Comparison of ENCODE assay signal across 28 cellular contexts in the genomic region with DNA sequence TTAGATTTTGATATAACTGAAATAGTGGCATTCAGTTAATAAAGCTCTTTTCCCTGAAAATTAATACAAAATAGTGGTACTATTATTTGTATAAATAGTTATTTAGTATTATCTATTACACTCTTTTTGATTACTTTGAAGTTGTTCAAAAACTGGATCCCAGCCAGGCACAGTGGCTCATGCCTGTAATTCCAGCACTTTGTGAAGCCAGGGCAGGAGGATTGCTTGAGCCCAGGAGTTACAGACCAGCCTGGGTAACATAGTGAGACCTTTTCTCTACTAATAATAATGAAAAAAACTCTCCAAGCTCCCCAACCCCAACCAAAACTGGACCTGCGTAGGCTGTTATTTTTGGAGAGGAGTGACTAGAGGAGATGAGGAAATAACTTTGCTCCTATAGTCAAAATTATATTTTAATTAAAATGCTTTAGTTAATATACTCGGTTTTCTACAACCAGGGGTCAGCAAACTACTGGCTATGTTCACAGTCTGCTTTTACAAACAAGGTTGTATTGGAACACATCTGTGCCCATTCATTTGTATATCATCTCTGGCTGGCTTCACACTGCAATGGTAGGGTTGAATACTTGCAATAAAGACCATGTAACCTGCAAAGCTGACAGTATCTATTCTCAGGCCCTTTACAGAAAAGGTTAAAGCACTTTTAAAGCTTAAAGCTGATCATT. TPM values are rescaled to one million over a fixed set of nuclear protein-coding genes. Genes with fewer than 3 reads are reported as not detected.
DNase-seq lines count a peak whose midpoint lies in the region; ATAC-seq and TF ChIP-seq lines count a peak whose summit lies in the region.
"Had no signal": no experiment of that assay in that cellular context is flagged by ENCODE, and none has a peak within 500 bp of the region (broad histone marks: within the 10 kb centered on the region; RNA-seq: fewer than 3 reads in every experiment).

No MANE protein-coding gene starts in this region.

- peak overlapping the region; percentile 44 to 65 for H3K27ac ChIP-seq in prostate gland
- H3K27ac ChIP-seq: neural progenitor cell, SJCRH30, tibial nerve, WERI-Rb-1 had no signal

- no peaks in the 10 kb centered on the region for H3K36me3 ChIP-seq in prostate gland
- H3K36me3 ChIP-seq: neural progenitor cell, SJCRH30, tibial nerve, WERI-Rb-1 had no signal

- no peaks in the 10 kb centered on the region for H3K9me3 ChIP-seq in prostate gland
- H3K9me3 ChIP-seq: Caco-2, SJCRH30 had no signal

- peaks cover 16% of the 10 kb centered on the region for H3K4me1 ChIP-seq in prostate gland (replicated peaks)
- H3K4me1 ChIP-seq: neural progenitor cell, SJCRH30 had no signal

- DNase-seq in Right ventricle myocardium inferior (ENCODE audit: missing footprints) (no peak), cardiac septum (ENCODE audit: low spot score) (no peak), kidney glomerular epithelial cell (lab: John Stamatoyannopoulos, UW) (peak; percentile 54), prostate gland (ENCODE audit: low spot score) (no peak), NCI-H748 (lab: John Stamatoyannopoulos, UW; ENCODE audit: unreplicated experiment) (no peak), lower leg skin (ENCODE audit: low spot score in 2 of 2) (no peak)
- DNase-seq: activated CD4-positive, alpha-beta T cell treated with anti-CD3 and anti-CD28 coated beads for 48 hours; activated CD8-positive, alpha-beta memory T cell treated with anti-CD3 and anti-CD28 coated beads for 24 hours; activated T-cell treated with anti-CD3 and anti-CD28 coated beads for 4 hours; amygdala; Caco-2; DMS79 treated with DMSO at 0.1 percent for 48 hours; GF-D8; glutamatergic neuron; NCI-H1048; NCI-H1694 treated with DMSO at 0.1 percent for 48 hours; posterior cingulate gyrus; SJCRH30; stimulated activated CD4-positive, alpha-beta T cell treated with anti-CD3 and anti-CD28 coated beads, Interleukin-4, amount 100 ng/mL, for 24 hours; SW 1271; WERI-Rb-1 had no signal

- H3K4me3 ChIP-seq in prostate gland (no peak overlapping the region), lower leg skin (ENCODE audit: low read depth, poor library complexity, severe bottlenecking) (no peak overlapping the region)
- H3K4me3 ChIP-seq: GM23338, neural progenitor cell, SJCRH30, tibial nerve had no signal

- TF ChIP-seq CTCF in prostate gland (IDR thresholded peaks at IDR 0.05) = no peak
- TF ChIP-seq CTCF in lower leg skin (IDR thresholded peaks at IDR 0.05) = no peak

- no peaks in the 10 kb centered on the region for H3K27me3 ChIP-seq in prostate gland (replicated peaks; ENCODE audit: insufficient read depth)
- H3K27me3 ChIP-seq: neural progenitor cell, SJCRH30, tibial nerve had no signal

- 71% methylated on average over 2 of the region's 2 CpGs for WGBS in prostate gland
- 60 to 72% methylated on average over 2 of the region's 2 CpGs for WGBS in lower leg skin, 2 donors

- peak; percentile 48 for ATAC-seq in Right ventricle myocardium inferior
- ATAC-seq in GM21786 (IDR thresholded peaks at IDR 0.05; ENCODE audit: unreplicated experiment) = no peak
- no peak for ATAC-seq in GM18867 (IDR thresholded peaks at IDR 0.05; ENCODE audit: unreplicated experiment)
- ATAC-seq: GM23338, sciatic nerve had no signal

- TF ChIP-seq POLR2A in prostate gland (IDR thresholded peaks at IDR 0.05) = no peak
- TF ChIP-seq POLR2A in lower leg skin (IDR thresholded peaks at IDR 0.05) = no peak

- intact Hi-C loops in Right ventricle myocardium inferior (cut with DNase I) (no loop called here), cardiac septum (cut with DNase I) (no loop called here), prostate gland (cut with DNase I) (loop anchor here (10.0 kb wide), 2 partner anchors 249 to 261 kb away; partner anchors contain the start of gene CTSO), lower leg skin (cut with DNase I; ENCODE audit: low total_unique reads) (no loop called here)

RNA-seq across cellular contexts. Expression of gene GUCY1A1, which starts 27.6 kb away (rescaled TPM):
- total RNA-seq in Right ventricle myocardium inferior (88.4 TPM), cardiac septum (40.5 TPM), prostate gland (100 to 1,000 TPM in 1 of 2 donors, 10 to 100 TPM in 1; 49.8 to 103 TPM), lower leg skin (10 to 100 TPM in 2 of 4 donors, 1 to 10 TPM in 2; 1.5 to 12.9 (median 9.2) TPM)
- total RNA-seq: Caco-2, GM23338, myocyte had no signal
